In genomic region chr7:156732091-156732621, GRCh38 we compare ENCODE assay signal across 25 cellular contexts.
DNase-seq lines count a peak whose midpoint lies in the region; ATAC-seq, FAIRE-seq and TF ChIP-seq lines count a peak whose summit lies in the region.
"Had no signal": no experiment of that assay in that cellular context is flagged by ENCODE, and none has a peak within 500 bp of the region (broad histone marks: within the 10 kb centered on the region; RNA-seq: fewer than 3 reads in every experiment).

No MANE protein-coding gene starts in this region.

- DNase-seq in EH (ENCODE audit: low read depth): peak; percentile 60
- peak; percentile 34 for DNase-seq in adipocyte (ENCODE audit: low read depth)
- peak; percentile 5 for DNase-seq in endothelial cell of umbilical vein (ENCODE audit: low read depth, low spot score)
- DNase-seq in osteoblast (ENCODE audit: insufficient read length, low spot score, missing footprints): no peak
- DNase-seq in islet precursor cell: no peak
- DNase-seq in left cardiac atrium: no peak
- DNase-seq in CD8-positive, alpha-beta memory T cell: no peak
- DNase-seq: AML-193, COR-L47, DMS 273 treated with DMSO at 0.1 percent for 48 hours, GF-D8, NCI-H1417, NCI-H187, NCI-H2227 treated with DMSO at 0.1 percent for 48 hours, NCI-H524, NCI-H82, PC-3, RPMI8226, SIG-M5 had no signal

- peaks cover 0 to 5% (median 0%) of the 10 kb centered on the region in 3 donors for H3K4me1 Mint-ChIP-seq in CD8-positive, alpha-beta memory T cell
- H3K4me1 Mint-ChIP-seq: CD14-positive monocyte had no signal

- H3K27me3 Mint-ChIP-seq in CD8-positive, alpha-beta memory T cell: no peaks in the 10 kb centered on the region

- peaks cover 48 to 72% (median 68%) of the 10 kb centered on the region in 3 donors for H3K36me3 Mint-ChIP-seq in CD8-positive, alpha-beta memory T cell

- H3K9me3 Mint-ChIP-seq in CD8-positive, alpha-beta memory T cell: peaks cover 20 to 33% (median 25%) of the 10 kb centered on the region in 5 donors

- FAIRE-seq in endothelial cell of umbilical vein (lab: Jason Lieb, UNC): no peak
- FAIRE-seq: GM12878 had no signal

- POLR2A ChIA-PET in endothelial cell of umbilical vein (lab: Charles Lee): no interaction called here
- POLR2A ChIA-PET in CD8-positive, alpha-beta memory T cell (lab: Charles Lee): no interaction called here

- peaks cover 5% of the 10 kb centered on the region for H3K4me1 ChIP-seq in adipocyte (ENCODE audit: control insufficient read depth, insufficient read depth, low read length)
- no peaks in the 10 kb centered on the region for H3K4me1 ChIP-seq in endothelial cell of umbilical vein (ENCODE audit: control insufficient read depth, extremely low read depth, insufficient read depth, low read length)
- H3K4me1 ChIP-seq in osteoblast (ENCODE audit: insufficient read depth, low read length): peaks cover 8% of the 10 kb centered on the region
- no peaks in the 10 kb centered on the region for H3K4me1 ChIP-seq in CD8-positive, alpha-beta memory T cell (ENCODE audit: insufficient read depth, low read length)
- H3K4me1 ChIP-seq: A549 had no signal

- TF ChIP-seq POLR2A in endothelial cell of umbilical vein (IDR thresholded peaks at IDR 0.05; ENCODE audit: low read depth, low read length): no peak

- H3K9me3 ChIP-seq in adipocyte (ENCODE audit: control insufficient read depth, low read length): peaks cover 26% of the 10 kb centered on the region
- H3K9me3 ChIP-seq in endothelial cell of umbilical vein (replicated peaks; ENCODE audit: control insufficient read depth, insufficient read depth, low read length): no peaks in the 10 kb centered on the region
- H3K9me3 ChIP-seq in osteoblast (ENCODE audit: low read depth, low read length): no peaks in the 10 kb centered on the region
- H3K9me3 ChIP-seq in CD8-positive, alpha-beta memory T cell (ENCODE audit: low read length): no peaks in the 10 kb centered on the region

- dilution Hi-C loops in endothelial cell of umbilical vein (cut with MboI; ENCODE audit: extremely low pct_ligation_motif_present, low sequenced_read_pairs): no loop called here

- H3K27me3 ChIP-seq in adipocyte (replicated peaks; ENCODE audit: control insufficient read depth, insufficient read depth, low read length) (no peaks in the 10 kb centered on the region), endothelial cell of umbilical vein (ENCODE audit: control insufficient read depth in 2 of 2, insufficient read depth in 2 of 2, low read length in 2 of 2) (no peaks in the 10 kb centered on the region), osteoblast (ENCODE audit: insufficient read depth, low read length) (no peaks in the 10 kb centered on the region)
- H3K27me3 ChIP-seq in CD8-positive, alpha-beta memory T cell (ENCODE audit: insufficient read depth, low read length, poor library complexity, severe bottlenecking): no peaks in the 10 kb centered on the region

- H3K36me3 ChIP-seq in adipocyte (ENCODE audit: control insufficient read depth, insufficient read depth, low read length, severe bottlenecking) (peaks cover 22% of the 10 kb centered on the region), endothelial cell of umbilical vein (ENCODE audit: control insufficient read depth in 2 of 2, extremely low read depth in 1 of 2, insufficient read depth in 2 of 2, low read length in 2 of 2) (no peaks in the 10 kb centered on the region), osteoblast (ENCODE audit: insufficient read depth, low read length) (no peaks in the 10 kb centered on the region)
- H3K36me3 ChIP-seq in CD8-positive, alpha-beta memory T cell (ENCODE audit: insufficient read depth, low read length): peaks cover 5% of the 10 kb centered on the region

- no peak overlapping the region for H3K4me3 Mint-ChIP-seq in CD8-positive, alpha-beta memory T cell
- H3K4me3 Mint-ChIP-seq: CD14-positive monocyte had no signal

- H3K9ac ChIP-seq in adipocyte (ENCODE audit: low read length): no peak overlapping the region
- H3K9ac ChIP-seq in endothelial cell of umbilical vein (replicated peaks; ENCODE audit: extremely low read depth, insufficient read depth, low read length): no peak overlapping the region

- H3K27ac Mint-ChIP-seq in CD8-positive, alpha-beta memory T cell: no peak overlapping the region
- H3K27ac Mint-ChIP-seq: CD14-positive monocyte had no signal

- intact Hi-C loops in endothelial cell of umbilical vein (cut with micrococcal nuclease) (no loop called here), left cardiac atrium (cut with DNase I) (no loop called here)

- H3K27ac ChIP-seq in endothelial cell of umbilical vein (ENCODE audit: insufficient read depth, low read depth, low read length) (no peak overlapping the region), osteoblast (ENCODE audit: low read depth, low read length) (peak overlapping the region; percentile 55)
- no peak overlapping the region for H3K27ac ChIP-seq in CD8-positive, alpha-beta memory T cell (ENCODE audit: low read depth, low read length)
- H3K27ac ChIP-seq: A549, HL-60 had no signal

- H3K9me1 ChIP-seq in endothelial cell of umbilical vein (replicated peaks; ENCODE audit: control insufficient read depth, extremely low read depth, insufficient read depth, low read length): no peaks in the 10 kb centered on the region

- H3K4me3 ChIP-seq in adipocyte (ENCODE audit: low read length) (no peak overlapping the region), endothelial cell of umbilical vein (replicated peaks in 1 of 3; ENCODE audit: insufficient read depth in 1 of 3, low read depth in 1 of 3, low read length in 3 of 3) (no peak overlapping the region), osteoblast (ENCODE audit: insufficient read depth, low read length) (no peak overlapping the region)
- no peak overlapping the region for H3K4me3 ChIP-seq in CD8-positive, alpha-beta memory T cell (ENCODE audit: low read length)
- H3K4me3 ChIP-seq: A549, GM12878 had no signal

- TF ChIP-seq CTCF in endothelial cell of umbilical vein (IDR thresholded peaks at IDR 0.05; ENCODE audit: extremely low read depth in 1 of 2, insufficient read depth in 1 of 2, low read depth in 1 of 2, low read length in 2 of 2) (no peak), osteoblast (IDR thresholded peaks at IDR 0.05; ENCODE audit: extremely low read depth, low read depth, low read length) (no peak)

- H3K4me2 ChIP-seq in endothelial cell of umbilical vein (ENCODE audit: insufficient read depth, low read length) (no peak overlapping the region), osteoblast (ENCODE audit: insufficient read depth, low read length) (peak overlapping the region; percentile 27)
- H3K4me2 ChIP-seq: A549 had no signal

- CTCF ChIA-PET in endothelial cell of umbilical vein (lab: Charles Lee): no interaction called here
- CTCF ChIA-PET in CD8-positive, alpha-beta memory T cell (lab: Charles Lee): no interaction called here

- H3K79me2 ChIP-seq in endothelial cell of umbilical vein (ENCODE audit: control insufficient read depth, insufficient read depth, low read length): no peaks in the 10 kb centered on the region
- H3K79me2 ChIP-seq in osteoblast (ENCODE audit: insufficient read depth, low read length): no peaks in the 10 kb centered on the region

- no TSS peak for BruUV-seq in endothelial cell of umbilical vein (replicated peaks; lab: Mats Ljungman, UMichigan)

- ATAC-seq in left cardiac atrium: no peak
- no peak for ATAC-seq in HG03135 (IDR thresholded peaks at IDR 0.05; ENCODE audit: unreplicated experiment)
- ATAC-seq: A549, GM12878, PC-3, SK-N-SH treated with all-trans-retinoic acid at 6 μM for 48 hours had no signal

- H4K20me1 ChIP-seq in endothelial cell of umbilical vein (replicated peaks; ENCODE audit: control insufficient read depth, extremely low read depth, insufficient read depth, low read length): no peaks in the 10 kb centered on the region
- H4K20me1 ChIP-seq in osteoblast (ENCODE audit: insufficient read depth, low read length): no peaks in the 10 kb centered on the region

- no peak overlapping the region for H2AFZ ChIP-seq in endothelial cell of umbilical vein (ENCODE audit: low read depth, low read length)
- H2AFZ ChIP-seq in osteoblast (ENCODE audit: low read length): no peak overlapping the region

TF ChIP-seq in endothelial cell of umbilical vein, 7 proteins besides CTCF, POLR2A, EP300 and RAD21:
- TF ChIP-seq EZH2 (IDR thresholded peaks at IDR 0.05; ENCODE audit: borderline replicate concordance, low read depth, low read length, severe bottlenecking): no peak
- TF ChIP-seq JUN (IDR thresholded peaks at IDR 0.05; ENCODE audit: borderline replicate concordance, insufficient read depth, insufficient read length, low read depth): no peak
- no peak for TF ChIP-seq MYC (IDR thresholded peaks at IDR 0.05; ENCODE audit: low read depth, low read length)
- TF ChIP-seq FOS (IDR thresholded peaks at IDR 0.05; ENCODE audit: borderline replicate concordance, insufficient read depth, low read length): no peak
- TF ChIP-seq POLR2AphosphoS5 (IDR thresholded peaks at IDR 0.05; ENCODE audit: insufficient read depth, low read depth, low read length): no peak
- TF ChIP-seq GATA2 (IDR thresholded peaks at IDR 0.05; ENCODE audit: insufficient read depth, insufficient read length, low read depth, low read length): no peak
- no peak for TF ChIP-seq MAX (IDR thresholded peaks at IDR 0.05; ENCODE audit: insufficient read depth, insufficient read length)
TF ChIP-seq in endothelial cell of umbilical vein: peak in this region for 0.

Comparison
In these comparisons a context has a peak if more than half of its experiments do, and no peak if none do; other contexts are left out.
1. DNase-seq: peak in EH (single experiment), adipocyte (single experiment) and endothelial cell of umbilical vein (single experiment); none in osteoblast (single experiment), islet precursor cell (single experiment), left cardiac atrium (single experiment) and CD8-positive, alpha-beta memory T cell (0 of 5).